9 cellular contexts compared by ENCODE assay signal in the genomic region with DNA sequence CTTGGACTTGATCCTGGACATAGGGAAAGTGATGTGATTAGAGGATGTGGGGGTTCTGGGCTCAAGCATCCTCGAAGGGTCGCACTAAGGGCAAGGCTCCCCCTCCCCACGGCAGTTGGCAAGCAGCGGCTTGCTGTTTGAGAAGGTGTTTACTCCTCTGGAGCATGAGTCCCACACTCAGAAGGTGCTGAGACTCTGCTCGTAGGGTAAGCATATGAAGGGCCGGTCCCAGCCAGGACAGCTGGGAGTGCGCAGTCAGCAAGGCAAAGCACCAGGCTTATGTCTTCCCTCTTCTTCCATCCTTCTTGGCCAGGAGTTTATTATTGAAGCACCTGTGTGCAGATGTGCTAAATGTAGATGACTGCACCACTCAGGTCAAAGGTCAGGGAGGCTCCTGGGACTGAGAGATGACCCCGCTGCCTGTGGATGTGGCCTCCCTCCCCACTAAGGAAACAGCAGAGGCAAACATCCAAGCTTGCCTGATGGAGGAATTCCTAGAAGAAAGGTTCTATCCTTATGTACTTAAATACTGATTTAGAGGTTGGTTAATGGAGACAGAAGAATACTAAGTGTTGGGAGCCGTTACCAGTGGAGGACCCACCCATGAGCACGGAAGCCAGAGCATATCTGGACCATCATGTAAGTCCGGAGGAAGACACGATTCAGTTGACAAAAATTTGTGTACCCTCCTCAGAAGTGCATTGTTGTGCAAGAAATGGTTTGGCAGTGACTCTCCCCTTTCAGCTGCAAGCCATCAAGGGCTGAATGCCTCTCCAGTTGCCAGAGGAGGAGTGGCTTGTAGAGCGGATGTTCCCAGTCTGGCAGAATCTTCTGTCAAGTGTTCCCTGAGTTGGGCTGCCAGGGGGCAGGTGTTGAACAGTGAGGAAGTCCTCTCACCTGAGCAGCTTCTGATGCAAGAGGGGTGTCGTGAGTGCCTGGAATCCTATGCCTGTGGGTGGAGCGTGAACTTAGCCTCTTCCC. TPM values are rescaled to one million over a fixed set of nuclear protein-coding genes. Genes with fewer than 3 reads are reported as not detected.
DNase-seq lines count a peak whose midpoint lies in the region; ATAC-seq and TF ChIP-seq lines count a peak whose summit lies in the region.
"Had no signal": no experiment of that assay in that cellular context is flagged by ENCODE, and none has a peak within 500 bp of the region (broad histone marks: within the 10 kb centered on the region; RNA-seq: fewer than 3 reads in every experiment).

No MANE protein-coding gene starts in this region.

- no peaks in the 10 kb centered on the region for H3K27me3 ChIP-seq in osteoblast (ENCODE audit: insufficient read depth, low read length)
- H3K27me3 ChIP-seq: ascending aorta had no signal

- H3K4me1 ChIP-seq in osteoblast (ENCODE audit: insufficient read depth, low read length): peaks cover 51% of the 10 kb centered on the region

- H3K79me2 ChIP-seq in osteoblast (ENCODE audit: insufficient read depth, low read length): no peaks in the 10 kb centered on the region

- DNase-seq in DMS79 treated with DMSO at 0.1 percent for 48 hours (lab: John Stamatoyannopoulos, UW) (peak; percentile 79), NCI-H69 (lab: John Stamatoyannopoulos, UW) (peak; percentile 75), fibroblast of the aortic adventitia (ENCODE audit: low read depth) (peak; percentile 100), osteoblast (ENCODE audit: insufficient read length, low spot score, missing footprints) (peak; percentile 91), cortex of kidney (lab: John Stamatoyannopoulos, UW) (no peak)
- no peak for DNase-seq in stimulated activated CD4-positive, alpha-beta T cell treated with anti-CD3 and anti-CD28 coated beads, Interleukin-15, amount 100 ng/mL, for 24 hours

- H4K20me1 ChIP-seq in osteoblast (ENCODE audit: insufficient read depth, low read length): no peaks in the 10 kb centered on the region

- peak overlapping the region; percentile 79 for H3K4me2 ChIP-seq in osteoblast (ENCODE audit: insufficient read depth, low read length)

- H3K9me3 ChIP-seq in osteoblast (ENCODE audit: low read depth, low read length): no peaks in the 10 kb centered on the region
- H3K9me3 ChIP-seq: ascending aorta had no signal

- ATAC-seq in GM19324 (IDR thresholded peaks at IDR 0.05; ENCODE audit: low FRiP score, unreplicated experiment) (no peak), GM19035 (IDR thresholded peaks at IDR 0.05; ENCODE audit: unreplicated experiment) (no peak)

- H3K4me3 ChIP-seq in fibroblast of the aortic adventitia (ENCODE audit: low read depth, low read length) (peak overlapping the region; percentile 4), osteoblast (ENCODE audit: insufficient read depth, low read length) (peak overlapping the region; percentile 49)
- H3K4me3 ChIP-seq: ascending aorta had no signal

- no peaks in the 10 kb centered on the region for H3K36me3 ChIP-seq in osteoblast (ENCODE audit: insufficient read depth, low read length)
- H3K36me3 ChIP-seq: ascending aorta had no signal

- TF ChIP-seq CTCF in fibroblast of the aortic adventitia (IDR thresholded peaks at IDR 0.05; ENCODE audit: insufficient read depth, low read length) (peak; percentile 8), osteoblast (IDR thresholded peaks at IDR 0.05; ENCODE audit: extremely low read depth, low read depth, low read length) (no peak)

- peak overlapping the region; percentile 85 for H2AFZ ChIP-seq in osteoblast (ENCODE audit: low read length)

- peak overlapping the region; percentile 99 for H3K27ac ChIP-seq in osteoblast (ENCODE audit: low read depth, low read length)
- H3K27ac ChIP-seq: ascending aorta had no signal

RNA-seq across cellular contexts. Expression of gene CDKN2AIPNL, which starts 27.2 kb away (rescaled TPM):
- total RNA-seq in fibroblast of the aortic adventitia (ENCODE audit: low replicate concordance) (6.5 and 36.3 TPM in 2 replicates), osteoblast (17.4 and 20.3 TPM in 2 replicates)

Comparison
In these comparisons a context has a peak if more than half of its experiments do, and no peak if none do; other contexts are left out.
1. DNase-seq: peak in DMS79 treated with DMSO at 0.1 percent for 48 hours (single experiment), NCI-H69 (single experiment), fibroblast of the aortic adventitia (single experiment) and osteoblast (single experiment); none in cortex of kidney (single experiment) and stimulated activated CD4-positive, alpha-beta T cell treated with anti-CD3 and anti-CD28 coated beads, Interleukin-15, amount 100 ng/mL, for 24 hours (single experiment).